In genomic region chr9:137441289-137441934, GRCh38 we compare ENCODE assay signal across 1 cellular context.
TF ChIP-seq lines count a peak whose summit lies in the region.

TSS of gene ENTPD8 (minus strand) at chr9:137441357. CDS start at chr9:137438285, 3,072 bp downstream.

TF ChIP-seq in WTC11, 78 proteins besides CTCF, POLR2A, EP300 and RAD21 (continued from another document and continues in another):
- TF ChIP-seq ZNF281 (CRISPR knock-in tag; IDR thresholded peaks at IDR 0.05) = no peak
- TF ChIP-seq, protein P1, sequence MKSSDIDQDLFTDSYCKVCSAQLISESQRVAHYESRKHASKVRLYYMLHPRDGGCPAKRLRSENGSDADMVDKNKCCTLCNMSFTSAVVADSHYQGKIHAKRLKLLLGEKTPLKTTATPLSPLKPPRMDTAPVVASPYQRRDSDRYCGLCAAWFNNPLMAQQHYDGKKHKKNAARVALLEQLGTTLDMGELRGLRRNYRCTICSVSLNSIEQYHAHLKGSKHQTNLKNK (CRISPR knock-in tag; IDR thresholded peaks at IDR 0.05) = no peak
- no peak for TF ChIP-seq ZNF532 (CRISPR knock-in tag; IDR thresholded peaks at IDR 0.05; ENCODE audit: borderline replicate concordance)
- TF ChIP-seq GRHL2 (CRISPR knock-in tag; IDR thresholded peaks at IDR 0.05; ENCODE audit: insufficient replicate concordance, severe bottlenecking) = no peak
- TF ChIP-seq SOX15 (CRISPR knock-in tag; IDR thresholded peaks at IDR 0.05) = no peak
- TF ChIP-seq E2F1 (CRISPR knock-in tag; IDR thresholded peaks at IDR 0.05) = no peak
- TF ChIP-seq RORB (CRISPR knock-in tag; IDR thresholded peaks at IDR 0.05) = no peak
- TF ChIP-seq ZNF263 (CRISPR knock-in tag; IDR thresholded peaks at IDR 0.05; ENCODE audit: low read depth) = peak; percentile 20; the same call in 1 of the 2 replicates
- no peak for TF ChIP-seq TP53 (CRISPR knock-in tag; IDR thresholded peaks at IDR 0.05)
- no peak for TF ChIP-seq NFE2L1 (CRISPR knock-in tag; IDR thresholded peaks at IDR 0.05)
- peak; percentile 85 for TF ChIP-seq USF2 (CRISPR knock-in tag; IDR thresholded peaks at IDR 0.05)
- no peak for TF ChIP-seq JUN (CRISPR knock-in tag; IDR thresholded peaks at IDR 0.05)
- TF ChIP-seq ZNF138 (CRISPR knock-in tag; conservative IDR thresholded peaks at IDR 0.05) = no peak
- TF ChIP-seq NFATC4 (CRISPR knock-in tag; IDR thresholded peaks at IDR 0.05) = no peak
- no peak for TF ChIP-seq CBFB (CRISPR knock-in tag; IDR thresholded peaks at IDR 0.05; ENCODE audit: low read depth)
- no peak for TF ChIP-seq NR3C1 (CRISPR knock-in tag; conservative IDR thresholded peaks at IDR 0.05; ENCODE audit: low read depth)
- no peak for TF ChIP-seq ZBTB21 (CRISPR knock-in tag; IDR thresholded peaks at IDR 0.05; ENCODE audit: borderline replicate concordance)
- no peak for TF ChIP-seq IRF1 (CRISPR knock-in tag; IDR thresholded peaks at IDR 0.05)
- TF ChIP-seq, protein P2, sequence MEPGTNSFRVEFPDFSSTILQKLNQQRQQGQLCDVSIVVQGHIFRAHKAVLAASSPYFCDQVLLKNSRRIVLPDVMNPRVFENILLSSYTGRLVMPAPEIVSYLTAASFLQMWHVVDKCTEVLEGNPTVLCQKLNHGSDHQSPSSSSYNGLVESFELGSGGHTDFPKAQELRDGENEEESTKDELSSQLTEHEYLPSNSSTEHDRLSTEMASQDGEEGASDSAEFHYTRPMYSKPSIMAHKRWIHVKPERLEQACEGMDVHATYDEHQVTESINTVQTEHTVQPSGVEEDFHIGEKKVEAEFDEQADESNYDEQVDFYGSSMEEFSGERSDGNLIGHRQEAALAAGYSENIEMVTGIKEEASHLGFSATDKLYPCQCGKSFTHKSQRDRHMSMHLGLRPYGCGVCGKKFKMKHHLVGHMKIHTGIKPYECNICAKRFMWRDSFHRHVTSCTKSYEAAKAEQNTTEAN (CRISPR knock-in tag; IDR thresholded peaks at IDR 0.05) = no peak
- TF ChIP-seq PRRX2 (CRISPR knock-in tag; IDR thresholded peaks at IDR 0.05) = no peak
- no peak for TF ChIP-seq ATF1 (CRISPR knock-in tag; IDR thresholded peaks at IDR 0.05)
- TF ChIP-seq NFYB (CRISPR knock-in tag; conservative IDR thresholded peaks at IDR 0.05; ENCODE audit: low read depth) = no peak
- no peak for TF ChIP-seq ZNF219 (CRISPR knock-in tag; IDR thresholded peaks at IDR 0.05; ENCODE audit: borderline replicate concordance)
- TF ChIP-seq USF1 (CRISPR knock-in tag; IDR thresholded peaks at IDR 0.05) = peak; percentile 79
- TF ChIP-seq, protein P3, sequence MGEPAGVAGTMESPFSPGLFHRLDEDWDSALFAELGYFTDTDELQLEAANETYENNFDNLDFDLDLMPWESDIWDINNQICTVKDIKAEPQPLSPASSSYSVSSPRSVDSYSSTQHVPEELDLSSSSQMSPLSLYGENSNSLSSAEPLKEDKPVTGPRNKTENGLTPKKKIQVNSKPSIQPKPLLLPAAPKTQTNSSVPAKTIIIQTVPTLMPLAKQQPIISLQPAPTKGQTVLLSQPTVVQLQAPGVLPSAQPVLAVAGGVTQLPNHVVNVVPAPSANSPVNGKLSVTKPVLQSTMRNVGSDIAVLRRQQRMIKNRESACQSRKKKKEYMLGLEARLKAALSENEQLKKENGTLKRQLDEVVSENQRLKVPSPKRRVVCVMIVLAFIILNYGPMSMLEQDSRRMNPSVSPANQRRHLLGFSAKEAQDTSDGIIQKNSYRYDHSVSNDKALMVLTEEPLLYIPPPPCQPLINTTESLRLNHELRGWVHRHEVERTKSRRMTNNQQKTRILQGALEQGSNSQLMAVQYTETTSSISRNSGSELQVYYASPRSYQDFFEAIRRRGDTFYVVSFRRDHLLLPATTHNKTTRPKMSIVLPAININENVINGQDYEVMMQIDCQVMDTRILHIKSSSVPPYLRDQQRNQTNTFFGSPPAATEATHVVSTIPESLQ (CRISPR knock-in tag; IDR thresholded peaks at IDR 0.05) = no peak
- TF ChIP-seq JAZF1 (CRISPR knock-in tag; IDR thresholded peaks at IDR 0.05) = no peak
- TF ChIP-seq ESRRA (CRISPR knock-in tag; IDR thresholded peaks at IDR 0.05; ENCODE audit: borderline replicate concordance) = no peak
- TF ChIP-seq TEAD4 (CRISPR knock-in tag; IDR thresholded peaks at IDR 0.05) = no peak
- TF ChIP-seq, protein P4, sequence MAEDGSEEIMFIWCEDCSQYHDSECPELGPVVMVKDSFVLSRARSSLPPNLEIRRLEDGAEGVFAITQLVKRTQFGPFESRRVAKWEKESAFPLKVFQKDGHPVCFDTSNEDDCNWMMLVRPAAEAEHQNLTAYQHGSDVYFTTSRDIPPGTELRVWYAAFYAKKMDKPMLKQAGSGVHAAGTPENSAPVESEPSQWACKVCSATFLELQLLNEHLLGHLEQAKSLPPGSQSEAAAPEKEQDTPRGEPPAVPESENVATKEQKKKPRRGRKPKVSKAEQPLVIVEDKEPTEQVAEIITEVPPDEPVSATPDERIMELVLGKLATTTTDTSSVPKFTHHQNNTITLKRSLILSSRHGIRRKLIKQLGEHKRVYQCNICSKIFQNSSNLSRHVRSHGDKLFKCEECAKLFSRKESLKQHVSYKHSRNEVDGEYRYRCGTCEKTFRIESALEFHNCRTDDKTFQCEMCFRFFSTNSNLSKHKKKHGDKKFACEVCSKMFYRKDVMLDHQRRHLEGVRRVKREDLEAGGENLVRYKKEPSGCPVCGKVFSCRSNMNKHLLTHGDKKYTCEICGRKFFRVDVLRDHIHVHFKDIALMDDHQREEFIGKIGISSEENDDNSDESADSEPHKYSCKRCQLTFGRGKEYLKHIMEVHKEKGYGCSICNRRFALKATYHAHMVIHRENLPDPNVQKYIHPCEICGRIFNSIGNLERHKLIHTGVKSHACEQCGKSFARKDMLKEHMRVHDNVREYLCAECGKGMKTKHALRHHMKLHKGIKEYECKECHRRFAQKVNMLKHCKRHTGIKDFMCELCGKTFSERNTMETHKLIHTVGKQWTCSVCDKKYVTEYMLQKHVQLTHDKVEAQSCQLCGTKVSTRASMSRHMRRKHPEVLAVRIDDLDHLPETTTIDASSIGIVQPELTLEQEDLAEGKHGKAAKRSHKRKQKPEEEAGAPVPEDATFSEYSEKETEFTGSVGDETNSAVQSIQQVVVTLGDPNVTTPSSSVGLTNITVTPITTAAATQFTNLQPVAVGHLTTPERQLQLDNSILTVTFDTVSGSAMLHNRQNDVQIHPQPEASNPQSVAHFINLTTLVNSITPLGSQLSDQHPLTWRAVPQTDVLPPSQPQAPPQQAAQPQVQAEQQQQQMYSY (CRISPR knock-in tag; IDR thresholded peaks at IDR 0.05) = no peak
- no peak for TF ChIP-seq IRF2 (CRISPR knock-in tag; IDR thresholded peaks at IDR 0.05; ENCODE audit: borderline replicate concordance, low read depth)
- TF ChIP-seq SMAD3 (CRISPR knock-in tag; IDR thresholded peaks at IDR 0.05; ENCODE audit: borderline replicate concordance) = no peak
- TF ChIP-seq MAX (CRISPR knock-in tag; IDR thresholded peaks at IDR 0.05) = no peak
- TF ChIP-seq AFF4 (CRISPR knock-in tag; IDR thresholded peaks at IDR 0.05; ENCODE audit: borderline replicate concordance) = no peak
- TF ChIP-seq GTF2I (CRISPR knock-in tag; conservative IDR thresholded peaks at IDR 0.05) = no peak
